8 cellular contexts compared by ENCODE assay signal in genomic region chrX:150569155-150569477, GRCh38. TPM values are rescaled to one million over a fixed set of nuclear protein-coding genes. Genes with fewer than 3 reads are reported as not detected.
DNase-seq lines count a peak whose midpoint lies in the region; ATAC-seq and TF ChIP-seq lines count a peak whose summit lies in the region.

No MANE protein-coding gene starts in this region.

- H3K4me1 Mint-ChIP-seq in CD4-positive, CD25-positive, alpha-beta regulatory T cell: peaks cover 21 to 52% (median 39%) of the 10 kb centered on the region in 4 donors
- peaks cover 20% of the 10 kb centered on the region for H3K4me1 Mint-ChIP-seq in endodermal cell

- no peaks in the 10 kb centered on the region for H3K27me3 Mint-ChIP-seq in CD4-positive, CD25-positive, alpha-beta regulatory T cell
- peaks cover 4% of the 10 kb centered on the region for H3K27me3 Mint-ChIP-seq in endodermal cell (ENCODE audit: insufficient read depth)

- WGBS in endodermal cell (ENCODE audit: insufficient coverage in 1 of 2, insufficient read length in 1 of 2), 2 experiments: 11 to 39% methylated on average over 5 to 17 of the region's 17 CpGs

- peak overlapping the region; percentile 79 for H3K27ac ChIP-seq in CD4-positive, CD25-positive, alpha-beta regulatory T cell (ENCODE audit: insufficient read depth, low read length, poor library complexity, severe bottlenecking)
- H3K27ac ChIP-seq in endodermal cell (ENCODE audit: low read depth, low read length): no peak overlapping the region
- peak overlapping the region; percentile 66 for H3K27ac ChIP-seq in muscle layer of colon (ENCODE audit: low read depth, low read length)

- no peaks in the 10 kb centered on the region for H3K36me3 ChIP-seq in CD4-positive, CD25-positive, alpha-beta regulatory T cell (ENCODE audit: control insufficient read depth, insufficient read depth, low read length)
- no peaks in the 10 kb centered on the region for H3K36me3 ChIP-seq in endodermal cell (ENCODE audit: control insufficient read depth, insufficient read depth, low read length)
- no peaks in the 10 kb centered on the region for H3K36me3 ChIP-seq in muscle layer of colon (ENCODE audit: insufficient read depth, low read length)

- peak overlapping the region; percentile 86 for H3K4me3 ChIP-seq in CD4-positive, CD25-positive, alpha-beta regulatory T cell (ENCODE audit: low read depth, low read length)
- H3K4me3 ChIP-seq in endodermal cell (ENCODE audit: low read length) (peak overlapping the region; percentile 82), muscle layer of colon (ENCODE audit: low read depth in 1 of 2, low read length in 2 of 2) (peak overlapping the region; percentile 46 to 66)

- H3K36me3 Mint-ChIP-seq in CD4-positive, CD25-positive, alpha-beta regulatory T cell: no peaks in the 10 kb centered on the region
- no peaks in the 10 kb centered on the region for H3K36me3 Mint-ChIP-seq in endodermal cell (ENCODE audit: low read depth)

- no peaks in the 10 kb centered on the region for H3K9me3 Mint-ChIP-seq in CD4-positive, CD25-positive, alpha-beta regulatory T cell
- H3K9me3 Mint-ChIP-seq in endodermal cell: peaks cover 46% of the 10 kb centered on the region

- DNase-seq in CD4-positive, CD25-positive, alpha-beta regulatory T cell: peak in 2 of 3 donors; percentile 63 to 77
- DNase-seq in UCSD-AML1 (lab: John Stamatoyannopoulos, UW; ENCODE audit: unreplicated experiment): peak; percentile 51
- DNase-seq in endodermal cell: no peak
- DNase-seq in NCI-H2107 (lab: John Stamatoyannopoulos, UW): no peak
- DNase-seq in DMS114 treated with DMSO at 0.1 percent for 48 hours (lab: John Stamatoyannopoulos, UW; ENCODE audit: unreplicated experiment): no peak

- H3K9me3 ChIP-seq in CD4-positive, CD25-positive, alpha-beta regulatory T cell (ENCODE audit: control insufficient read depth in 2 of 2, low read length in 2 of 2): no peaks in the 10 kb centered on the region
- H3K9me3 ChIP-seq in endodermal cell (ENCODE audit: control insufficient read depth, low read length) (no peaks in the 10 kb centered on the region), muscle layer of colon (ENCODE audit: low read length) (no peaks in the 10 kb centered on the region)

- H3K9ac ChIP-seq in endodermal cell (ENCODE audit: extremely low read depth, low read length, poor library complexity, severe bottlenecking) (peak overlapping the region; percentile 25), muscle layer of colon (ENCODE audit: low read length) (peak overlapping the region; percentile 14)

- H3K4me1 ChIP-seq in CD4-positive, CD25-positive, alpha-beta regulatory T cell (ENCODE audit: control insufficient read depth, insufficient read depth, low read length, poor library complexity, severe bottlenecking): peaks cover 44% of the 10 kb centered on the region
- H3K4me1 ChIP-seq in endodermal cell (ENCODE audit: control insufficient read depth, insufficient read depth, low read length) (no peaks in the 10 kb centered on the region), muscle layer of colon (ENCODE audit: insufficient read depth, low read length) (peaks cover 6% of the 10 kb centered on the region)

- peak overlapping the region; percentile 82 to 95 (median 92) for H3K4me3 Mint-ChIP-seq in CD4-positive, CD25-positive, alpha-beta regulatory T cell
- H3K4me3 Mint-ChIP-seq in endodermal cell: peak overlapping the region; percentile 63

- peak; percentile 33 for ATAC-seq in CD4-positive, CD25-positive, alpha-beta regulatory T cell (ENCODE audit: low read depth in 2 of 2)
- ATAC-seq in GM19455 (IDR thresholded peaks at IDR 0.05; ENCODE audit: unreplicated experiment): peak; percentile 41
- ATAC-seq in HG03460 (IDR thresholded peaks at IDR 0.05; ENCODE audit: unreplicated experiment): peak; percentile 25

- peak overlapping the region; percentile 71 to 91 (median 90) for H3K27ac Mint-ChIP-seq in CD4-positive, CD25-positive, alpha-beta regulatory T cell
- H3K27ac Mint-ChIP-seq in endodermal cell: no peak overlapping the region

- no peak for TF ChIP-seq CTCF in endodermal cell (conservative IDR thresholded peaks at IDR 0.05)

- no peaks in the 10 kb centered on the region for H3K27me3 ChIP-seq in CD4-positive, CD25-positive, alpha-beta regulatory T cell (ENCODE audit: control insufficient read depth, insufficient read depth, low read length)
- no peaks in the 10 kb centered on the region for H3K27me3 ChIP-seq in endodermal cell (ENCODE audit: control insufficient read depth, insufficient read depth, low read length, poor library complexity, severe bottlenecking)
- no peaks in the 10 kb centered on the region for H3K27me3 ChIP-seq in muscle layer of colon (ENCODE audit: control insufficient read depth in 1 of 2, insufficient read depth in 2 of 2, low read length in 2 of 2)

RNA-seq across cellular contexts. Expression of gene MTM1, which starts 0.7 kb away (rescaled TPM):
- total RNA-seq in CD4-positive, CD25-positive, alpha-beta regulatory T cell: 31.9 TPM
- polyA plus RNA-seq in CD4-positive, CD25-positive, alpha-beta regulatory T cell: 10 to 100 TPM; 19.3 to 23.2 (median 21.8) TPM
- 1 to 10 TPM; 5.9 to 9.8 TPM for total RNA-seq in endodermal cell
- 8.9 TPM for polyA plus RNA-seq in endodermal cell (2013, experiment 1 of 2)
- polyA plus RNA-seq in endodermal cell (2013, experiment 2 of 2): 9.6 TPM

Comparison
In these comparisons a context has a peak if more than half of its experiments do, and no peak if none do; other contexts are left out.
1. DNase-seq: peak in CD4-positive, CD25-positive, alpha-beta regulatory T cell (2 of 3) and UCSD-AML1 (single experiment); none in endodermal cell (single experiment), NCI-H2107 (single experiment) and DMS114 treated with DMSO at 0.1 percent for 48 hours (single experiment).
2. Peak in every context shown above with its lines, with median percentiles within 50 percentile points of each other: ATAC-seq and H3K4me3 ChIP-seq.